Comparison of ENCODE assay signal across 24 cellular contexts in genomic region chr18:22883827-22884226, GRCh38.
"Had no signal": no experiment of that assay in that cellular context is flagged by ENCODE, and none has a peak within 500 bp of the region (broad histone marks: within the 10 kb centered on the region; RNA-seq: fewer than 3 reads in every experiment).

No MANE protein-coding gene starts in this region.

- H3K9me3 Mint-ChIP-seq: memory B cell; natural killer cell treated with Interleukin-12 subunit alpha and Interleukin-12 subunit beta and Interleukin-15 and Interleukin-18, amount 100 ng/mL, for 72 hours; stimulated activated naive B cell treated with anti-CD40 and anti-IgM and Interleukin-4, amounts not matched to agents 10 μg/mL and 1 μg/mL and 100 μg/mL, for 72 hours had no signal

- DNase-seq: islet precursor cell; left ventricle myocardium inferior; midbrain; mucosa of descending colon; naive thymus-derived CD4-positive, alpha-beta T cell; nucleus accumbens; pancreas; right lobe of liver; stimulated activated CD4-positive, alpha-beta T cell treated with anti-CD3 and anti-CD28 coated beads, Interleukin-2, amount 100 ng/mL, for 24 hours; stimulated activated CD4-positive, alpha-beta T cell treated with anti-CD3 and anti-CD28 coated beads, Interleukin-4, amount 100 ng/mL, for 1 hour; stimulated activated naive B cell treated with anti-CD40 and anti-IgM and Interleukin-4, amounts not matched to agents 10 μg/mL and 1 μg/mL and 100 μg/mL, for 72 hours; stimulated activated naive CD8-positive, alpha-beta T cell treated with anti-CD3 and anti-CD28 coated beads, Interleukin-15, Interleukin-2, amounts not matched to agents 100 U/mL and 50 U/mL, for 24 hours; stomach; testis; thyroid gland; transverse colon; upper lobe of left lung had no signal

- H3K9me3 ChIP-seq: mucosa of descending colon, pancreas, right atrium auricular region, right lobe of liver, testis, thyroid gland, transverse colon, upper lobe of left lung, vagina had no signal

- H3K4me1 Mint-ChIP-seq: memory B cell; naive thymus-derived CD4-positive, alpha-beta T cell; stimulated activated naive B cell treated with anti-CD40 and anti-IgM and Interleukin-4, amounts not matched to agents 10 μg/mL and 1 μg/mL and 100 μg/mL, for 72 hours had no signal

- H3K4me3 Mint-ChIP-seq: memory B cell; naive thymus-derived CD4-positive, alpha-beta T cell; natural killer cell treated with Interleukin-12 subunit alpha and Interleukin-12 subunit beta and Interleukin-15 and Interleukin-18, amount 100 ng/mL, for 72 hours; stimulated activated naive B cell treated with anti-CD40 and anti-IgM and Interleukin-4, amounts not matched to agents 10 μg/mL and 1 μg/mL and 100 μg/mL, for 72 hours had no signal

- H3K79me2 ChIP-seq: hepatocyte had no signal

- H3K36me3 Mint-ChIP-seq: naive thymus-derived CD4-positive, alpha-beta T cell had no signal

- ATAC-seq: mucosa of descending colon; naive thymus-derived CD4-positive, alpha-beta T cell; natural killer cell treated with Interleukin-12 subunit alpha and Interleukin-12 subunit beta and Interleukin-15 and Interleukin-18, amount 100 ng/mL, for 72 hours; right lobe of liver; stimulated activated naive B cell treated with anti-CD40 and anti-IgM and Interleukin-4, amounts not matched to agents 10 μg/mL and 1 μg/mL and 100 μg/mL, for 72 hours; stimulated activated naive CD8-positive, alpha-beta T cell treated with anti-CD3 and anti-CD28 coated beads, Interleukin-15, Interleukin-2, amounts not matched to agents 100 U/mL and 50 U/mL, for 24 hours had no signal

- H3K36me3 ChIP-seq: left ventricle myocardium inferior, pancreas, right atrium auricular region, right lobe of liver, stomach, thyroid gland, transverse colon, upper lobe of left lung, vagina had no signal

- H3K27me3 ChIP-seq: hepatocyte, pancreas, right atrium auricular region, right lobe of liver, stomach, testis, thyroid gland, transverse colon, upper lobe of left lung, vagina had no signal

- H3K27ac Mint-ChIP-seq: memory B cell; naive thymus-derived CD4-positive, alpha-beta T cell; natural killer cell treated with Interleukin-12 subunit alpha and Interleukin-12 subunit beta and Interleukin-15 and Interleukin-18, amount 100 ng/mL, for 72 hours; stimulated activated naive B cell treated with anti-CD40 and anti-IgM and Interleukin-4, amounts not matched to agents 10 μg/mL and 1 μg/mL and 100 μg/mL, for 72 hours had no signal

- FAIRE-seq: pancreas had no signal

- H3K4me3 ChIP-seq: hepatocyte, left ventricle myocardium inferior, lung, mucosa of descending colon, pancreas, right atrium auricular region, right lobe of liver, smooth muscle cell, stomach, testis, thyroid gland, transverse colon, upper lobe of left lung, vagina had no signal

- H3K4me2 ChIP-seq: hepatocyte, smooth muscle cell had no signal

- H3K4me1 ChIP-seq: left ventricle myocardium inferior, right atrium auricular region, right lobe of liver, transverse colon, upper lobe of left lung, vagina had no signal

- H2AFZ ChIP-seq: hepatocyte had no signal

- H3K27ac ChIP-seq: hepatocyte, left ventricle myocardium inferior, right atrium auricular region, right lobe of liver, stomach, testis, thyroid gland, transverse colon, upper lobe of left lung, vagina had no signal
